In genomic region chr17:28810437-28810836, GRCh38 we compare ENCODE assay signal across 11 cellular contexts. TPM values are rescaled to one million over a fixed set of nuclear protein-coding genes. Genes with fewer than 3 reads are reported as not detected.
DNase-seq lines count a peak whose midpoint lies in the region; ATAC-seq and TF ChIP-seq lines count a peak whose summit lies in the region.
"Had no signal": no experiment of that assay in that cellular context is flagged by ENCODE, and none has a peak within 500 bp of the region (broad histone marks: within the 10 kb centered on the region; RNA-seq: fewer than 3 reads in every experiment).

No MANE protein-coding gene starts in this region.

- DNase-seq in H9 (no peak), ascending aorta (ENCODE audit: low spot score in 2 of 2) (no peak), nephron progenitor cell (no peak), GM03348 (ENCODE audit: low spot score) (no peak), left lung (no peak)
- DNase-seq: body of pancreas, NCI-H187 had no signal

- no peaks in the 10 kb centered on the region for H3K9me3 ChIP-seq in BLaER1
- H3K9me3 ChIP-seq in H9 (ENCODE audit: control insufficient read depth, low read depth, low read length) = no peaks in the 10 kb centered on the region
- H3K9me3 ChIP-seq in ascending aorta = no peaks in the 10 kb centered on the region
- H3K9me3 ChIP-seq in left lung = no peaks in the 10 kb centered on the region
- H3K9me3 ChIP-seq: body of pancreas had no signal

- no peak overlapping the region for H2BK15ac ChIP-seq in H9 (ENCODE audit: low read depth, low read length)

- H2BK20ac ChIP-seq in H9 (ENCODE audit: low read depth, low read length, poor library complexity, severe bottlenecking) = no peak overlapping the region

- H3K23ac ChIP-seq in H9 (ENCODE audit: insufficient read length, low read depth, low read length) = no peak overlapping the region

- peaks cover 33% of the 10 kb centered on the region for H4K20me1 ChIP-seq in BLaER1
- no peaks in the 10 kb centered on the region for H4K20me1 ChIP-seq in H9 (ENCODE audit: control insufficient read depth, insufficient read depth, insufficient read length)

- H2BK5ac ChIP-seq in H9 (ENCODE audit: insufficient read length, low read length) = no peak overlapping the region

- H3K4me1 Mint-ChIP-seq in H9 (peaks cover 39 to 46% of the 10 kb centered on the region in 2 experiments), nephron progenitor cell (peaks cover 42% of the 10 kb centered on the region)

- peaks cover 50% of the 10 kb centered on the region for H3K4me1 ChIP-seq in BLaER1
- H3K4me1 ChIP-seq in H9 (ENCODE audit: insufficient read depth, low read length) = peaks cover 7% of the 10 kb centered on the region; the same call in 1 of the 2 replicates
- H3K4me1 ChIP-seq in ascending aorta = peaks cover 0 to 46% of the 10 kb centered on the region in 2 donors
- peaks cover 13 to 45% of the 10 kb centered on the region in 2 donors for H3K4me1 ChIP-seq in left lung

- no peak overlapping the region for H3T11ph ChIP-seq in H9 (ENCODE audit: low read length)

- H3K27ac Mint-ChIP-seq in H9 (peak overlapping the region in 1 of 3 experiments; percentile 84; a peak in 1 of 7 replicates), nephron progenitor cell (no peak overlapping the region)

- intact Hi-C loops in ascending aorta (cut with DNase I) = no loop called here
- intact Hi-C loops in left lung (cut with DNase I) = no loop called here

- no peak overlapping the region for H3K9ac ChIP-seq in BLaER1
- no peak overlapping the region for H3K9ac ChIP-seq in H9 (ENCODE audit: extremely low read depth, insufficient read length, low read length)

- no CpG with 5 or more reads among the region's 1 CpG for WGBS in H9 (ENCODE audit: extremely low coverage, insufficient read length, low lambda C conversion rate)

- H2BK120ac ChIP-seq in H9 (ENCODE audit: low read depth, low read length, poor library complexity, severe bottlenecking) = no peak overlapping the region

- no peak for TF ChIP-seq CTCF in H9 (conservative IDR thresholded peaks at IDR 0.05)
- no peak for TF ChIP-seq CTCF in ascending aorta (IDR thresholded peaks at IDR 0.05)
- TF ChIP-seq CTCF in nephron progenitor cell (IDR thresholded peaks at IDR 0.05) = no peak
- TF ChIP-seq CTCF in left lung (IDR thresholded peaks at IDR 0.05) = no peak

- no peak overlapping the region for H3K14ac ChIP-seq in H9 (ENCODE audit: insufficient read depth, low read length)

- H3K27me3 ChIP-seq in BLaER1 (no peaks in the 10 kb centered on the region), H9 (ENCODE audit: insufficient read depth, low read length) (no peaks in the 10 kb centered on the region), ascending aorta (no peaks in the 10 kb centered on the region), left lung (no peaks in the 10 kb centered on the region)
- H3K27me3 ChIP-seq: body of pancreas had no signal

- H3K27ac ChIP-seq in BLaER1 (no peak overlapping the region), H9 (ENCODE audit: insufficient read length, low read depth, low read length) (no peak overlapping the region), ascending aorta (peak overlapping the region; percentile 19 to 90), left lung (no peak overlapping the region)

- H4K8ac ChIP-seq in H9 (replicated peaks; ENCODE audit: insufficient read length, low read depth, low read length) = no peak overlapping the region

- peaks cover 9% of the 10 kb centered on the region for H3K79me1 ChIP-seq in H9 (ENCODE audit: insufficient read depth, low read depth, low read length, poor library complexity, severe bottlenecking)

- no peak overlapping the region for H2BK12ac ChIP-seq in H9 (ENCODE audit: insufficient read length, low read depth, low read length)

- H3K27me3 Mint-ChIP-seq in H9 (ENCODE audit: low read depth) (no peaks in the 10 kb centered on the region), nephron progenitor cell (ENCODE audit: low read depth, poor library complexity) (no peaks in the 10 kb centered on the region)

- peaks cover 7% of the 10 kb centered on the region for H3K23me2 ChIP-seq in H9 (ENCODE audit: insufficient read length, low read depth, low read length, poor library complexity, severe bottlenecking)

- no peak overlapping the region for H4K5ac ChIP-seq in H9 (ENCODE audit: insufficient read length, low read depth, low read length)

- H4K91ac ChIP-seq in H9 (ENCODE audit: insufficient read length, low read depth, low read length) = no peak overlapping the region

- H3K56ac ChIP-seq in H9 (ENCODE audit: insufficient read length, low read depth, low read length) = no peak overlapping the region

- no peaks in the 10 kb centered on the region for H3K9me3 Mint-ChIP-seq in H9
- no peaks in the 10 kb centered on the region for H3K9me3 Mint-ChIP-seq in nephron progenitor cell

- H3K4me3 Mint-ChIP-seq in H9 = peak overlapping the region; percentile 83 to 94
- H3K4me3 Mint-ChIP-seq in nephron progenitor cell = peak overlapping the region; percentile 49

- H3K36me3 Mint-ChIP-seq in H9 (ENCODE audit: insufficient read depth in 1 of 3, low read depth in 3 of 3) (peaks cover 7 to 16% (median 16%) of the 10 kb centered on the region in 3 experiments; a peak in 6 of 7 replicates), nephron progenitor cell (ENCODE audit: low read depth) (peaks cover 11% of the 10 kb centered on the region)

- H3K79me2 ChIP-seq in H9 (ENCODE audit: insufficient read depth, low read length) = peaks cover 26% of the 10 kb centered on the region; the same call in 1 of the 2 replicates

- H3K4me3 ChIP-seq in BLaER1 (no peak overlapping the region), ascending aorta (no peak overlapping the region), left lung (no peak overlapping the region)
- H3K4me3 ChIP-seq: body of pancreas had no signal

- H3K18ac ChIP-seq in H9 (ENCODE audit: insufficient read length, low read depth, low read length) = no peak overlapping the region

- no peak overlapping the region for H3K4ac ChIP-seq in H9 (ENCODE audit: low read depth, low read length)

- ATAC-seq in HG03280 (IDR thresholded peaks at IDR 0.05; ENCODE audit: unreplicated experiment) = no peak
- ATAC-seq in HG03469 (IDR thresholded peaks at IDR 0.05; ENCODE audit: unreplicated experiment) = no peak
- ATAC-seq in left lung = no peak
- ATAC-seq: body of pancreas, HepG2 had no signal

- H2AK5ac ChIP-seq in H9 (ENCODE audit: insufficient read length, low read length) = no peak overlapping the region

- no peak overlapping the region for H2AFZ ChIP-seq in H9 (ENCODE audit: low read length)

- H3K4me2 ChIP-seq in BLaER1 (peak overlapping the region; percentile 94; the same call in 1 of the 2 replicates), H9 (ENCODE audit: insufficient read depth, insufficient read length, low read length) (no peak overlapping the region)

- H3K36me3 ChIP-seq in BLaER1 (peaks cover 23% of the 10 kb centered on the region), ascending aorta (peaks cover 0 to 4% of the 10 kb centered on the region in 2 donors), left lung (peaks cover 0 to 6% of the 10 kb centered on the region in 2 donors)

RNA-seq across cellular contexts. Expression of gene FAM222B, which starts 32.2 kb away (rescaled TPM):
- total RNA-seq in H9 (2021) (76.1 and 77.1 TPM in 2 replicates), ascending aorta (30.7 TPM), left lung (10 to 100 TPM; 16.5 to 25.4 TPM)

RNA-seq across cellular contexts. Expression of gene ERAL1, which starts 44.4 kb away (rescaled TPM):
- total RNA-seq in H9 (2021) = 61.7 and 67.8 TPM in 2 replicates
- 5.7 TPM for total RNA-seq in ascending aorta
- 10 to 100 TPM; 30.0 to 33.4 TPM for total RNA-seq in left lung

Comparison
In these comparisons a context has a peak if more than half of its experiments do, and no peak if none do; other contexts are left out.
1. H3K27ac ChIP-seq: peak in ascending aorta (2 of 2); none in BLaER1 (single experiment), H9 (single experiment) and left lung (0 of 2).